Comparison of ENCODE assay signal across 27 cellular contexts in genomic region chr9:123216387-123216786, GRCh38. TPM values are rescaled to one million over a fixed set of nuclear protein-coding genes. Genes with fewer than 3 reads are reported as not detected.
DNase-seq lines count a peak whose midpoint lies in the region; ATAC-seq, FAIRE-seq and TF ChIP-seq lines count a peak whose summit lies in the region.
"Had no signal": no experiment of that assay in that cellular context is flagged by ENCODE, and none has a peak within 500 bp of the region (broad histone marks: within the 10 kb centered on the region; RNA-seq: fewer than 3 reads in every experiment).

No MANE protein-coding gene starts in this region.

- H3K4me1 Mint-ChIP-seq in activated T-helper 17 cell treated with anti-CD3 and anti-CD28 coated beads, Interleukin-2, amount 50 U/mL, for 72 hours, result peaks cover 5% of the 10 kb centered on the region
- H3K4me1 Mint-ChIP-seq in memory B cell, result peaks cover 40% of the 10 kb centered on the region
- H3K4me1 Mint-ChIP-seq: neural crest cell had no signal

- no peak overlapping the region for H3K4me3 Mint-ChIP-seq in activated T-helper 17 cell treated with anti-CD3 and anti-CD28 coated beads, Interleukin-2, amount 50 U/mL, for 72 hours
- no peak overlapping the region for H3K4me3 Mint-ChIP-seq in memory B cell
- H3K4me3 Mint-ChIP-seq: activated CD4-positive, alpha-beta memory T cell treated with anti-CD3 and anti-CD28 coated beads for 36 hours; neural crest cell; T-helper 1 cell treated with Interleukin-12 subunit alpha and Interleukin-12 subunit beta and Interleukin-4 antibody, amounts not matched to agents 30 μg/mL and 1 μg/mL, for 36 hours had no signal

- no peaks in the 10 kb centered on the region for H3K9me3 Mint-ChIP-seq in activated T-helper 17 cell treated with anti-CD3 and anti-CD28 coated beads, Interleukin-2, amount 50 U/mL, for 72 hours
- H3K9me3 Mint-ChIP-seq in memory B cell, result no peaks in the 10 kb centered on the region
- H3K9me3 Mint-ChIP-seq: activated CD4-positive, alpha-beta memory T cell treated with anti-CD3 and anti-CD28 coated beads for 36 hours; neural crest cell; T-helper 1 cell treated with Interleukin-12 subunit alpha and Interleukin-12 subunit beta and Interleukin-4 antibody, amounts not matched to agents 30 μg/mL and 1 μg/mL, for 36 hours had no signal

- H3K27ac Mint-ChIP-seq in activated T-helper 17 cell treated with anti-CD3 and anti-CD28 coated beads, Interleukin-2, amount 50 U/mL, for 72 hours, result peak overlapping the region; percentile 36
- H3K27ac Mint-ChIP-seq in memory B cell, result no peak overlapping the region
- H3K27ac Mint-ChIP-seq: activated CD4-positive, alpha-beta memory T cell treated with anti-CD3 and anti-CD28 coated beads for 36 hours; T-helper 1 cell treated with Interleukin-12 subunit alpha and Interleukin-12 subunit beta and Interleukin-4 antibody, amounts not matched to agents 30 μg/mL and 1 μg/mL, for 36 hours had no signal

- no peak for DNase-seq in D721Med (ENCODE audit: insufficient read length, low spot score)
- peak; percentile 51 for DNase-seq in NCI-H1105 treated with DMSO at 0.1 percent for 48 hours (lab: John Stamatoyannopoulos, UW)
- DNase-seq in memory B cell (ENCODE audit: low spot score in 2 of 2), result no peak
- DNase-seq in kidney tubule cell (ENCODE audit: low spot score), result no peak
- DNase-seq in NCI-H128 (lab: John Stamatoyannopoulos, UW; ENCODE audit: unreplicated experiment), result no peak
- DNase-seq: activated CD4-positive, alpha-beta memory T cell treated with anti-CD3 and anti-CD28 coated beads for 36 hours; activated CD4-positive, CD25-positive, alpha-beta regulatory T cell treated with anti-CD3 and anti-CD28 coated beads, Interleukin-2, amount 50 U/mL, for 72 hours; activated CD8-positive, alpha-beta memory T cell treated with anti-CD3 and anti-CD28 coated beads, Interleukin-2, amount 50 U/mL, for 48 hours; activated naive CD4-positive, alpha-beta T cell treated with anti-CD3 and anti-CD28 coated beads, Interleukin-2, amount 50 U/mL, for 16 hours; amniotic stem cell; Calu3; hippocampal formation; Kasumi-1; left colon; MV-4-11; NCI-H1694; RPMI8226; small intestine; stimulated activated naive CD4-positive, alpha-beta T cell treated with Interleukin-2 at 50 U/mL for 16 hours; upper lobe of right lung had no signal

- H3K36me3 Mint-ChIP-seq in activated T-helper 17 cell treated with anti-CD3 and anti-CD28 coated beads, Interleukin-2, amount 50 U/mL, for 72 hours (ENCODE audit: low read depth), result no peaks in the 10 kb centered on the region
- peaks cover 4% of the 10 kb centered on the region for H3K36me3 Mint-ChIP-seq in memory B cell
- H3K36me3 Mint-ChIP-seq: activated CD4-positive, alpha-beta memory T cell treated with anti-CD3 and anti-CD28 coated beads for 36 hours had no signal

- peak; percentile 6 for FAIRE-seq in D721Med (lab: Jason Lieb, UNC)
- FAIRE-seq: A204.1, small intestine, TTC549 had no signal

- no peaks in the 10 kb centered on the region for H3K27me3 Mint-ChIP-seq in activated T-helper 17 cell treated with anti-CD3 and anti-CD28 coated beads, Interleukin-2, amount 50 U/mL, for 72 hours
- no peaks in the 10 kb centered on the region for H3K27me3 Mint-ChIP-seq in memory B cell
- H3K27me3 Mint-ChIP-seq: activated CD4-positive, alpha-beta memory T cell treated with anti-CD3 and anti-CD28 coated beads for 36 hours had no signal

- no peak for ATAC-seq in activated T-helper 17 cell treated with anti-CD3 and anti-CD28 coated beads, Interleukin-2, amount 50 U/mL, for 72 hours (replicated peaks)
- ATAC-seq in memory B cell (ENCODE audit: low read depth), result peak; percentile 21
- ATAC-seq in HG03457 (IDR thresholded peaks at IDR 0.05; ENCODE audit: unreplicated experiment), result no peak
- ATAC-seq in HG02973 (IDR thresholded peaks at IDR 0.05; ENCODE audit: unreplicated experiment), result no peak
- ATAC-seq: left colon, upper lobe of right lung had no signal

- TF ChIP-seq CTCF in D721Med (IDR thresholded peaks at IDR 0.05; ENCODE audit: insufficient read depth, missing control alignments), result no peak

RNA-seq across cellular contexts. Expression of gene STRBP, which starts 52.0 kb away (rescaled TPM):
- total RNA-seq in activated T-helper 17 cell treated with anti-CD3 and anti-CD28 coated beads, Interleukin-2, amount 50 U/mL, for 72 hours, result 10 to 100 TPM; 30.1 to 42.5 TPM
